1 cellular context compared by ENCODE assay signal in genomic region chr9:19451240-19452087, GRCh38.
TF ChIP-seq lines count a peak whose summit lies in the region.

No MANE protein-coding gene starts in this region.

TF ChIP-seq in GM12878, 131 proteins besides CTCF, POLR2A, EP300 and RAD21 (continued from another document and continues in another):
- peak; percentile 63; the same call in 1 of the 2 replicates for TF ChIP-seq DPF2 (IDR thresholded peaks at IDR 0.05)
- TF ChIP-seq RELB (IDR thresholded peaks at IDR 0.05; ENCODE audit: low read depth) = peak; percentile 95
- TF ChIP-seq ZNF274 (IDR thresholded peaks at IDR 0.05; ENCODE audit: insufficient read depth, insufficient read length) = no peak
- peak; percentile 81 for TF ChIP-seq EED (IDR thresholded peaks at IDR 0.05; ENCODE audit: low read depth)
- no peak for TF ChIP-seq ZNF217 (IDR thresholded peaks at IDR 0.05)
- peak; percentile 22 for TF ChIP-seq MEF2B (IDR thresholded peaks at IDR 0.05; ENCODE audit: partially characterized antibody, poor library complexity, severe bottlenecking)
- no peak for TF ChIP-seq POLR2AphosphoS2 (IDR thresholded peaks at IDR 0.05; ENCODE audit: low read depth, low read length)
- peak; percentile 59 to 66; a peak in 2 of 4 replicates for TF ChIP-seq BHLHE40 (IDR thresholded peaks at IDR 0.05; ENCODE audit: borderline replicate concordance in 1 of 2, low read depth in 2 of 2, low read length in 1 of 2)
- TF ChIP-seq ZNF592 (IDR thresholded peaks at IDR 0.05) = 0 out of 2 replicates have a peak, but pooled peaks have one; percentile 45
- TF ChIP-seq POU2F2 (IDR thresholded peaks at IDR 0.05; ENCODE audit: borderline replicate concordance, low read depth, low read length) = no peak
- no peak for TF ChIP-seq FOS (IDR thresholded peaks at IDR 0.05; ENCODE audit: borderline replicate concordance, extremely low read depth, insufficient read length)
- TF ChIP-seq NBN (IDR thresholded peaks at IDR 0.05) = no peak
- 0 out of 2 replicates have a peak, but pooled peaks have one; percentile 37 for TF ChIP-seq POLR2AphosphoS5 (IDR thresholded peaks at IDR 0.05; ENCODE audit: low read length)
- TF ChIP-seq NR2C2 (IDR thresholded peaks at IDR 0.05; ENCODE audit: borderline replicate concordance, control insufficient read depth, insufficient read length, low read depth) = no peak
- no peak for TF ChIP-seq HCFC1 (IDR thresholded peaks at IDR 0.05; ENCODE audit: low read length)
- peak; percentile 52; the same call in 1 of the 2 replicates for TF ChIP-seq CREM (IDR thresholded peaks at IDR 0.05; ENCODE audit: low read depth)
- no peak for TF ChIP-seq KDM1A (IDR thresholded peaks at IDR 0.05; ENCODE audit: borderline replicate concordance)
- TF ChIP-seq CHD2 (IDR thresholded peaks at IDR 0.05; ENCODE audit: borderline replicate concordance, low read depth, low read length) = 0 out of 2 replicates have a peak, but pooled peaks have one; percentile 16
- no peak for TF ChIP-seq NRF1 (conservative IDR thresholded peaks at IDR 0.05; ENCODE audit: low read depth, low read length)
- TF ChIP-seq MEF2A (IDR thresholded peaks at IDR 0.05; ENCODE audit: insufficient read depth, low read depth, low read length) = no peak
- TF ChIP-seq RBBP5 (conservative IDR thresholded peaks at IDR 0.05) = no peak
- TF ChIP-seq PML (IDR thresholded peaks at IDR 0.05; ENCODE audit: low read length) = 0 out of 2 replicates have a peak, but pooled peaks have one; percentile 34
- TF ChIP-seq LARP7 (IDR thresholded peaks at IDR 0.05) = no peak
- TF ChIP-seq, protein P1, sequence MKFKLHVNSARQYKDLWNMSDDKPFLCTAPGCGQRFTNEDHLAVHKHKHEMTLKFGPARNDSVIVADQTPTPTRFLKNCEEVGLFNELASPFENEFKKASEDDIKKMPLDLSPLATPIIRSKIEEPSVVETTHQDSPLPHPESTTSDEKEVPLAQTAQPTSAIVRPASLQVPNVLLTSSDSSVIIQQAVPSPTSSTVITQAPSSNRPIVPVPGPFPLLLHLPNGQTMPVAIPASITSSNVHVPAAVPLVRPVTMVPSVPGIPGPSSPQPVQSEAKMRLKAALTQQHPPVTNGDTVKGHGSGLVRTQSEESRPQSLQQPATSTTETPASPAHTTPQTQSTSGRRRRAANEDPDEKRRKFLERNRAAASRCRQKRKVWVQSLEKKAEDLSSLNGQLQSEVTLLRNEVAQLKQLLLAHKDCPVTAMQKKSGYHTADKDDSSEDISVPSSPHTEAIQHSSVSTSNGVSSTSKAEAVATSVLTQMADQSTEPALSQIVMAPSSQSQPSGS (IDR thresholded peaks at IDR 0.05; ENCODE audit: low read length) = no peak; the same call in none of the 2 replicates
- TF ChIP-seq, protein P2, sequence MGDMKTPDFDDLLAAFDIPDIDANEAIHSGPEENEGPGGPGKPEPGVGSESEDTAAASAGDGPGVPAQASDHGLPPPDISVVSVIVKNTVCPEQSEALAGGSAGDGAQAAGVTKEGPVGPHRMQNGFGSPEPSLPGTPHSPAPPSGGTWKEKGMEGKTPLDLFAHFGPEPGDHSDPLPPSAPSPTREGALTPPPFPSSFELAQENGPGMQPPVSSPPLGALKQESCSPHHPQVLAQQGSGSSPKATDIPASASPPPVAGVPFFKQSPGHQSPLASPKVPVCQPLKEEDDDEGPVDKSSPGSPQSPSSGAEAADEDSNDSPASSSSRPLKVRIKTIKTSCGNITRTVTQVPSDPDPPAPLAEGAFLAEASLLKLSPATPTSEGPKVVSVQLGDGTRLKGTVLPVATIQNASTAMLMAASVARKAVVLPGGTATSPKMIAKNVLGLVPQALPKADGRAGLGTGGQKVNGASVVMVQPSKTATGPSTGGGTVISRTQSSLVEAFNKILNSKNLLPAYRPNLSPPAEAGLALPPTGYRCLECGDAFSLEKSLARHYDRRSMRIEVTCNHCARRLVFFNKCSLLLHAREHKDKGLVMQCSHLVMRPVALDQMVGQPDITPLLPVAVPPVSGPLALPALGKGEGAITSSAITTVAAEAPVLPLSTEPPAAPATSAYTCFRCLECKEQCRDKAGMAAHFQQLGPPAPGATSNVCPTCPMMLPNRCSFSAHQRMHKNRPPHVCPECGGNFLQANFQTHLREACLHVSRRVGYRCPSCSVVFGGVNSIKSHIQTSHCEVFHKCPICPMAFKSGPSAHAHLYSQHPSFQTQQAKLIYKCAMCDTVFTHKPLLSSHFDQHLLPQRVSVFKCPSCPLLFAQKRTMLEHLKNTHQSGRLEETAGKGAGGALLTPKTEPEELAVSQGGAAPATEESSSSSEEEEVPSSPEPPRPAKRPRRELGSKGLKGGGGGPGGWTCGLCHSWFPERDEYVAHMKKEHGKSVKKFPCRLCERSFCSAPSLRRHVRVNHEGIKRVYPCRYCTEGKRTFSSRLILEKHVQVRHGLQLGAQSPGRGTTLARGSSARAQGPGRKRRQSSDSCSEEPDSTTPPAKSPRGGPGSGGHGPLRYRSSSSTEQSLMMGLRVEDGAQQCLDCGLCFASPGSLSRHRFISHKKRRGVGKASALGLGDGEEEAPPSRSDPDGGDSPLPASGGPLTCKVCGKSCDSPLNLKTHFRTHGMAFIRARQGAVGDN (IDR thresholded peaks at IDR 0.05) = peak; percentile 89
- TF ChIP-seq HDAC6 (IDR thresholded peaks at IDR 0.05; ENCODE audit: unreplicated experiment) = no peak
- TF ChIP-seq TBL1XR1 (IDR thresholded peaks at IDR 0.05; ENCODE audit: low read depth, low read length) = no peak
- TF ChIP-seq, protein P3, sequence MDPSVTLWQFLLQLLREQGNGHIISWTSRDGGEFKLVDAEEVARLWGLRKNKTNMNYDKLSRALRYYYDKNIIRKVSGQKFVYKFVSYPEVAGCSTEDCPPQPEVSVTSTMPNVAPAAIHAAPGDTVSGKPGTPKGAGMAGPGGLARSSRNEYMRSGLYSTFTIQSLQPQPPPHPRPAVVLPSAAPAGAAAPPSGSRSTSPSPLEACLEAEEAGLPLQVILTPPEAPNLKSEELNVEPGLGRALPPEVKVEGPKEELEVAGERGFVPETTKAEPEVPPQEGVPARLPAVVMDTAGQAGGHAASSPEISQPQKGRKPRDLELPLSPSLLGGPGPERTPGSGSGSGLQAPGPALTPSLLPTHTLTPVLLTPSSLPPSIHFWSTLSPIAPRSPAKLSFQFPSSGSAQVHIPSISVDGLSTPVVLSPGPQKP (IDR thresholded peaks at IDR 0.05; ENCODE audit: low read depth, low read length) = no peak
- TF ChIP-seq MAX (IDR thresholded peaks at IDR 0.05; ENCODE audit: low read depth, low read length) = no peak
- TF ChIP-seq IRF4 (IDR thresholded peaks at IDR 0.05; ENCODE audit: low read depth, low read length) = peak; percentile 79; the same call in 1 of the 2 replicates
- TF ChIP-seq ZBED1 (IDR thresholded peaks at IDR 0.05; ENCODE audit: borderline replicate concordance) = no peak
- TF ChIP-seq NFXL1 (IDR thresholded peaks at IDR 0.05; ENCODE audit: borderline replicate concordance) = no peak
- TF ChIP-seq HDAC2 (IDR thresholded peaks at IDR 0.05) = no peak
- TF ChIP-seq ZBTB4 (CRISPR knock-in tag; IDR thresholded peaks at IDR 0.05) = no peak
- TF ChIP-seq EZH2 (IDR thresholded peaks at IDR 0.05; ENCODE audit: borderline replicate concordance, control insufficient read depth, low read depth, low read length) = no peak
- TF ChIP-seq IKZF2 (IDR thresholded peaks at IDR 0.05) = peak; percentile 75 to 80
- peak; percentile 70 for TF ChIP-seq ATF7 (IDR thresholded peaks at IDR 0.05; ENCODE audit: low read depth)
- no peak for TF ChIP-seq ESRRA (IDR thresholded peaks at IDR 0.05; ENCODE audit: low read length)
- TF ChIP-seq NFYA (IDR thresholded peaks at IDR 0.05; ENCODE audit: borderline replicate concordance, low read depth, low read length) = no peak
- TF ChIP-seq SRF (IDR thresholded peaks at IDR 0.05; ENCODE audit: low read depth in 2 of 2, low read length in 2 of 2) = no peak
- no peak for TF ChIP-seq ATF3 (IDR thresholded peaks at IDR 0.05; ENCODE audit: borderline replicate concordance, extremely low read depth, low read depth, low read length)
- TF ChIP-seq, protein P4, sequence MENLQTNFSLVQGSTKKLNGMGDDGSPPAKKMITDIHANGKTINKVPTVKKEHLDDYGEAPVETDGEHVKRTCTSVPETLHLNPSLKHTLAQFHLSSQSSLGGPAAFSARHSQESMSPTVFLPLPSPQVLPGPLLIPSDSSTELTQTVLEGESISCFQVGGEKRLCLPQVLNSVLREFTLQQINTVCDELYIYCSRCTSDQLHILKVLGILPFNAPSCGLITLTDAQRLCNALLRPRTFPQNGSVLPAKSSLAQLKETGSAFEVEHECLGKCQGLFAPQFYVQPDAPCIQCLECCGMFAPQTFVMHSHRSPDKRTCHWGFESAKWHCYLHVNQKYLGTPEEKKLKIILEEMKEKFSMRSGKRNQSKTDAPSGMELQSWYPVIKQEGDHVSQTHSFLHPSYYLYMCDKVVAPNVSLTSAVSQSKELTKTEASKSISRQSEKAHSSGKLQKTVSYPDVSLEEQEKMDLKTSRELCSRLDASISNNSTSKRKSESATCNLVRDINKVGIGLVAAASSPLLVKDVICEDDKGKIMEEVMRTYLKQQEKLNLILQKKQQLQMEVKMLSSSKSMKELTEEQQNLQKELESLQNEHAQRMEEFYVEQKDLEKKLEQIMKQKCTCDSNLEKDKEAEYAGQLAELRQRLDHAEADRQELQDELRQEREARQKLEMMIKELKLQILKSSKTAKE (IDR thresholded peaks at IDR 0.05; ENCODE audit: low read depth, poor library complexity, severe bottlenecking) = no peak
- no peak for TF ChIP-seq PAX8 (IDR thresholded peaks at IDR 0.05)
- no peak for TF ChIP-seq PKNOX1 (IDR thresholded peaks at IDR 0.05)
